Comparison of ENCODE assay signal across 8 cellular contexts in genomic region chr16:10942352-10943297, GRCh38.
DNase-seq lines count a peak whose midpoint lies in the region; ATAC-seq and TF ChIP-seq lines count a peak whose summit lies in the region.

Gene DEXI, minus strand, starts transcription at chr16:10942468. Its CDS starts 463 bp downstream, at chr16:10942005.

- H3K9me3 ChIP-seq in DOHH2 (ENCODE audit: control insufficient read depth, insufficient read depth, low read length): no peaks in the 10 kb centered on the region

- peak within 1 kb of the TSS; percentile 94 for H3K4me3 Mint-ChIP-seq in nephron progenitor cell
- H3K4me3 Mint-ChIP-seq in stimulated activated naive CD8-positive, alpha-beta T cell treated with anti-CD3 and anti-CD28 coated beads, Interleukin-15, amount 100 ng/mL, for 72 hours: peak within 1 kb of the TSS; percentile 79 to 87

- H3K79me2 ChIP-seq in DOHH2 (ENCODE audit: control insufficient read depth, low read length): peaks cover 65% of the 10 kb centered on the region

- H3K4me1 ChIP-seq in DOHH2 (ENCODE audit: control insufficient read depth, low read length): peaks cover 74% of the 10 kb centered on the region

- H3K4me3 ChIP-seq in DOHH2 (ENCODE audit: low read length) (peak within 1 kb of the TSS; percentile 85), fibroblast of pulmonary artery (replicated peaks; ENCODE audit: low read depth, low read length) (peak within 1 kb of the TSS; percentile 74)

- H4K20me1 ChIP-seq in DOHH2 (ENCODE audit: control insufficient read depth, insufficient read depth, low read depth, low read length): peaks cover 21% of the 10 kb centered on the region; the same call in 1 of the 2 replicates

- ATAC-seq in GM21825 (IDR thresholded peaks at IDR 0.05; ENCODE audit: unreplicated experiment): peak; percentile 60
- ATAC-seq in stimulated activated naive CD8-positive, alpha-beta T cell treated with anti-CD3 and anti-CD28 coated beads, Interleukin-15, amount 100 ng/mL, for 72 hours: peak; percentile 85

- no peaks in the 10 kb centered on the region for H3K9me3 Mint-ChIP-seq in nephron progenitor cell
- no peaks in the 10 kb centered on the region for H3K9me3 Mint-ChIP-seq in stimulated activated naive CD8-positive, alpha-beta T cell treated with anti-CD3 and anti-CD28 coated beads, Interleukin-15, amount 100 ng/mL, for 72 hours

- peaks cover 10% of the 10 kb centered on the region for H3K36me3 Mint-ChIP-seq in nephron progenitor cell (ENCODE audit: low read depth)

- H3K4me1 Mint-ChIP-seq in nephron progenitor cell: peaks cover 76% of the 10 kb centered on the region
- peaks cover 85% of the 10 kb centered on the region for H3K4me1 Mint-ChIP-seq in stimulated activated naive CD8-positive, alpha-beta T cell treated with anti-CD3 and anti-CD28 coated beads, Interleukin-15, amount 100 ng/mL, for 72 hours

- H3K36me3 ChIP-seq in DOHH2 (ENCODE audit: control insufficient read depth, low read length): peaks cover 21% of the 10 kb centered on the region

- TF ChIP-seq CTCF in DOHH2 (IDR thresholded peaks at IDR 0.05; ENCODE audit: low read depth, low read length, poor library complexity, severe bottlenecking) (no peak), fibroblast of pulmonary artery (IDR thresholded peaks at IDR 0.05; ENCODE audit: low read length, missing control alignments) (no peak), nephron progenitor cell (IDR thresholded peaks at IDR 0.05) (no peak)

- H3K9me2 ChIP-seq in DOHH2 (replicated peaks; ENCODE audit: control insufficient read depth, low read length): no peaks in the 10 kb centered on the region

- no peaks in the 10 kb centered on the region for H3K27me3 ChIP-seq in DOHH2 (ENCODE audit: control insufficient read depth, low read length)

- H3K27ac Mint-ChIP-seq in nephron progenitor cell: no peak within 1 kb of the TSS
- H3K27ac Mint-ChIP-seq in stimulated activated naive CD8-positive, alpha-beta T cell treated with anti-CD3 and anti-CD28 coated beads, Interleukin-15, amount 100 ng/mL, for 72 hours: peak within 1 kb of the TSS; percentile 92 to 95

- peaks cover 5% of the 10 kb centered on the region for H3K27me3 Mint-ChIP-seq in nephron progenitor cell (ENCODE audit: low read depth, poor library complexity)
- no peaks in the 10 kb centered on the region for H3K27me3 Mint-ChIP-seq in stimulated activated naive CD8-positive, alpha-beta T cell treated with anti-CD3 and anti-CD28 coated beads, Interleukin-15, amount 100 ng/mL, for 72 hours

- no peak within 1 kb of the TSS for H3K27ac ChIP-seq in DOHH2 (ENCODE audit: low read depth, low read length)

- DNase-seq in Kasumi-1 (lab: John Stamatoyannopoulos, UW) (peak; percentile 56), RPMI8226 (peak; percentile 98), fibroblast of pulmonary artery (ENCODE audit: low read depth) (peak; percentile 88), nephron progenitor cell (peak; percentile 94)
- peak; percentile 94 for DNase-seq in activated T-helper 9 cell treated with anti-CD3 and anti-CD28 coated beads, Interleukin-2, amount 50 U/mL, for 16 hours (ENCODE audit: low read depth)
- DNase-seq in stimulated activated naive CD8-positive, alpha-beta T cell treated with anti-CD3 and anti-CD28 coated beads, Interleukin-15, amount 100 ng/mL, for 72 hours: peak; percentile 96 to 97

- peak within 1 kb of the TSS; percentile 98 for H3K4me2 ChIP-seq in DOHH2 (ENCODE audit: low read length)

- H3F3A ChIP-seq in DOHH2 (ENCODE audit: control insufficient read depth, insufficient read depth): peaks cover 6% of the 10 kb centered on the region
